1 cellular context compared by ENCODE assay signal in genomic region chr17:60391419-60392041, GRCh38.
TF ChIP-seq lines count a peak whose summit lies in the region.

No MANE protein-coding gene starts in this region.

TF ChIP-seq in K562, 482 proteins besides CTCF, POLR2A, EP300 and RAD21 (continued from another document and continues in another):
- TF ChIP-seq, protein P1, sequence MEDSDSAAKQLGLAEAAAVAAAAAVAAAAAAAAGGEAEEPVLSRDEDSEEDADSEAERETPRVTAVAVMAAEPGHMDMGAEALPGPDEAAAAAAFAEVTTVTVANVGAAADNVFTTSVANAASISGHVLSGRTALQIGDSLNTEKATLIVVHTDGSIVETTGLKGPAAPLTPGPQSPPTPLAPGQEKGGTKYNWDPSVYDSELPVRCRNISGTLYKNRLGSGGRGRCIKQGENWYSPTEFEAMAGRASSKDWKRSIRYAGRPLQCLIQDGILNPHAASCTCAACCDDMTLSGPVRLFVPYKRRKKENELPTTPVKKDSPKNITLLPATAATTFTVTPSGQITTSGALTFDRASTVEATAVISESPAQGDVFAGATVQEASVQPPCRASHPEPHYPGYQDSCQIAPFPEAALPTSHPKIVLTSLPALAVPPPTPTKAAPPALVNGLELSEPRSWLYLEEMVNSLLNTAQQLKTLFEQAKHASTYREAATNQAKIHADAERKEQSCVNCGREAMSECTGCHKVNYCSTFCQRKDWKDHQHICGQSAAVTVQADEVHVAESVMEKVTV (CRISPR knock-in tag; IDR thresholded peaks at IDR 0.05) = no peak
- TF ChIP-seq RFX1 (IDR thresholded peaks at IDR 0.05) (no peak), ZNF785 (CRISPR knock-in tag; IDR thresholded peaks at IDR 0.05) (no peak), SETDB1 (IDR thresholded peaks at IDR 0.05; ENCODE audit: low read length) (no peak), ZNF324 (CRISPR knock-in tag; IDR thresholded peaks at IDR 0.05) (no peak), MECOM (CRISPR knock-in tag; IDR thresholded peaks at IDR 0.05) (no peak), ZNF197 (CRISPR knock-in tag; IDR thresholded peaks at IDR 0.05; ENCODE audit: low read depth) (no peak), ATF2 (CRISPR knock-in tag; IDR thresholded peaks at IDR 0.05) (no peak), CC2D1A (IDR thresholded peaks at IDR 0.05) (no peak), FOXP1 (CRISPR knock-in tag; IDR thresholded peaks at IDR 0.05) (0 out of 2 replicates have a peak, but pooled peaks have one; percentile 41), STAT5A (IDR thresholded peaks at IDR 0.05; ENCODE audit: borderline replicate concordance, low read length) (no peak), PPARD (CRISPR knock-in tag; IDR thresholded peaks at IDR 0.05) (no peak), ZNF444 (CRISPR knock-in tag; IDR thresholded peaks at IDR 0.05) (no peak), SMARCE1 (IDR thresholded peaks at IDR 0.05) (no peak; the same call in 1 of the 2 replicates), BCL6 (CRISPR knock-in tag; IDR thresholded peaks at IDR 0.05) (no peak), ARID3B (CRISPR knock-in tag; IDR thresholded peaks at IDR 0.05; ENCODE audit: borderline replicate concordance) (no peak), ZNF121 (CRISPR knock-in tag; conservative IDR thresholded peaks at IDR 0.05) (no peak), SMARCB1 (IDR thresholded peaks at IDR 0.05; ENCODE audit: insufficient read length, low read depth) (no peak), ELK1 (CRISPR knock-in tag; IDR thresholded peaks at IDR 0.05) (no peak), ZNF398 (CRISPR knock-in tag; IDR thresholded peaks at IDR 0.05) (no peak), ZNF395 (CRISPR knock-in tag; IDR thresholded peaks at IDR 0.05) (no peak), YBX1 (IDR thresholded peaks at IDR 0.05) (no peak), XRCC5 (IDR thresholded peaks at IDR 0.05; ENCODE audit: low read depth, low read length) (no peak), PTBP1 (IDR thresholded peaks at IDR 0.05; ENCODE audit: low read depth, low read length) (no peak), SPI1 (IDR thresholded peaks at IDR 0.05; ENCODE audit: borderline replicate concordance, low read depth, low read length) (no peak), PTTG1 (tag; IDR thresholded peaks at IDR 0.05; ENCODE audit: low read depth) (no peak), TCF7L2 (IDR thresholded peaks at IDR 0.05; ENCODE audit: low read depth, low read length) (no peak), FOXA1 (IDR thresholded peaks at IDR 0.05; ENCODE audit: borderline replicate concordance) (no peak), ELF2 (CRISPR knock-in tag; IDR thresholded peaks at IDR 0.05) (no peak), CEBPB (tag; IDR thresholded peaks at IDR 0.05) (no peak), MCM3 (IDR thresholded peaks at IDR 0.05) (no peak)
- TF ChIP-seq, protein P2, sequence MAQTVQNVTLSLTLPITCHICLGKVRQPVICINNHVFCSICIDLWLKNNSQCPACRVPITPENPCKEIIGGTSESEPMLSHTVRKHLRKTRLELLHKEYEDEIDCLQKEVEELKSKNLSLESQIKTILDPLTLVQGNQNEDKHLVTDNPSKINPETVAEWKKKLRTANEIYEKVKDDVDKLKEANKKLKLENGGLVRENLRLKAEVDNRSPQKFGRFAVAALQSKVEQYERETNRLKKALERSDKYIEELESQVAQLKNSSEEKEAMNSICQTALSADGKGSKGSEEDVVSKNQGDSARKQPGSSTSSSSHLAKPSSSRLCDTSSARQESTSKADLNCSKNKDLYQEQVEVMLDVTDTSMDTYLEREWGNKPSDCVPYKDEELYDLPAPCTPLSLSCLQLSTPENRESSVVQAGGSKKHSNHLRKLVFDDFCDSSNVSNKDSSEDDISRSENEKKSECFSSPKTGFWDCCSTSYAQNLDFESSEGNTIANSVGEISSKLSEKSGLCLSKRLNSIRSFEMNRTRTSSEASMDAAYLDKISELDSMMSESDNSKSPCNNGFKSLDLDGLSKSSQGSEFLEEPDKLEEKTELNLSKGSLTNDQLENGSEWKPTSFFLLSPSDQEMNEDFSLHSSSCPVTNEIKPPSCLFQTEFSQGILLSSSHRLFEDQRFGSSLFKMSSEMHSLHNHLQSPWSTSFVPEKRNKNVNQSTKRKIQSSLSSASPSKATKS (CRISPR knock-in tag; IDR thresholded peaks at IDR 0.05) = no peak
- TF ChIP-seq, protein P3, sequence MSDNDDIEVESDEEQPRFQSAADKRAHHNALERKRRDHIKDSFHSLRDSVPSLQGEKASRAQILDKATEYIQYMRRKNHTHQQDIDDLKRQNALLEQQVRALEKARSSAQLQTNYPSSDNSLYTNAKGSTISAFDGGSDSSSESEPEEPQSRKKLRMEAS (CRISPR knock-in tag; IDR thresholded peaks at IDR 0.05) = no peak
- TF ChIP-seq, protein P4, sequence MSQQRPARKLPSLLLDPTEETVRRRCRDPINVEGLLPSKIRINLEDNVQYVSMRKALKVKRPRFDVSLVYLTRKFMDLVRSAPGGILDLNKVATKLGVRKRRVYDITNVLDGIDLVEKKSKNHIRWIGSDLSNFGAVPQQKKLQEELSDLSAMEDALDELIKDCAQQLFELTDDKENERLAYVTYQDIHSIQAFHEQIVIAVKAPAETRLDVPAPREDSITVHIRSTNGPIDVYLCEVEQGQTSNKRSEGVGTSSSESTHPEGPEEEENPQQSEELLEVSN (IDR thresholded peaks at IDR 0.05; ENCODE audit: borderline replicate concordance in 1 of 2, extremely low read depth in 1 of 2, insufficient read depth in 1 of 2, insufficient read length in 1 of 2, low read depth in 1 of 2, low read length in 1 of 2, poor library complexity in 1 of 2, severe bottlenecking in 1 of 2) = peak in 1 of 2 experiments; percentile 18
- TF ChIP-seq, protein P5, sequence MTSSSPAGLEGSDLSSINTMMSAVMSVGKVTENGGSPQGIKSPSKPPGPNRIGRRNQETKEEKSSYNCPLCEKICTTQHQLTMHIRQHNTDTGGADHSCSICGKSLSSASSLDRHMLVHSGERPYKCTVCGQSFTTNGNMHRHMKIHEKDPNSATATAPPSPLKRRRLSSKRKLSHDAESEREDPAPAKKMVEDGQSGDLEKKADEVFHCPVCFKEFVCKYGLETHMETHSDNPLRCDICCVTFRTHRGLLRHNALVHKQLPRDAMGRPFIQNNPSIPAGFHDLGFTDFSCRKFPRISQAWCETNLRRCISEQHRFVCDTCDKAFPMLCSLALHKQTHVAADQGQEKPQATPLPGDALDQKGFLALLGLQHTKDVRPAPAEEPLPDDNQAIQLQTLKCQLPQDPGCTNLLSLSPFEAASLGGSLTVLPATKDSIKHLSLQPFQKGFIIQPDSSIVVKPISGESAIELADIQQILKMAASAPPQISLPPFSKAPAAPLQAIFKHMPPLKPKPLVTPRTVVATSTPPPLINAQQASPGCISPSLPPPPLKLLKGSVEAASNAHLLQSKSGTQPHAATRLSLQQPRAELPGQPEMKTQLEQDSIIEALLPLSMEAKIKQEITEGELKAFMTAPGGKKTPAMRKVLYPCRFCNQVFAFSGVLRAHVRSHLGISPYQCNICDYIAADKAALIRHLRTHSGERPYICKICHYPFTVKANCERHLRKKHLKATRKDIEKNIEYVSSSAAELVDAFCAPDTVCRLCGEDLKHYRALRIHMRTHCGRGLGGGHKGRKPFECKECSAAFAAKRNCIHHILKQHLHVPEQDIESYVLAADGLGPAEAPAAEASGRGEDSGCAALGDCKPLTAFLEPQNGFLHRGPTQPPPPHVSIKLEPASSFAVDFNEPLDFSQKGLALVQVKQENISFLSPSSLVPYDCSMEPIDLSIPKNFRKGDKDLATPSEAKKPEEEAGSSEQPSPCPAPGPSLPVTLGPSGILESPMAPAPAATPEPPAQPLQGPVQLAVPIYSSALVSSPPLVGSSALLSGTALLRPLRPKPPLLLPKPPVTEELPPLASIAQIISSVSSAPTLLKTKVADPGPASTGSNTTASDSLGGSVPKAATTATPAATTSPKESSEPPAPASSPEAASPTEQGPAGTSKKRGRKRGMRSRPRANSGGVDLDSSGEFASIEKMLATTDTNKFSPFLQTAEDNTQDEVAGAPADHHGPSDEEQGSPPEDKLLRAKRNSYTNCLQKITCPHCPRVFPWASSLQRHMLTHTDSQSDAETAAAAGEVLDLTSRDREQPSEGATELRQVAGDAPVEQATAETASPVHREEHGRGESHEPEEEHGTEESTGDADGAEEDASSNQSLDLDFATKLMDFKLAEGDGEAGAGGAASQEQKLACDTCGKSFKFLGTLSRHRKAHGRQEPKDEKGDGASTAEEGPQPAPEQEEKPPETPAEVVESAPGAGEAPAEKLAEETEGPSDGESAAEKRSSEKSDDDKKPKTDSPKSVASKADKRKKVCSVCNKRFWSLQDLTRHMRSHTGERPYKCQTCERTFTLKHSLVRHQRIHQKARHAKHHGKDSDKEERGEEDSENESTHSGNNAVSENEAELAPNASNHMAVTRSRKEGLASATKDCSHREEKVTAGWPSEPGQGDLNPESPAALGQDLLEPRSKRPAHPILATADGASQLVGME (CRISPR knock-in tag; IDR thresholded peaks at IDR 0.05) = no peak
- TF ChIP-seq, protein P6, sequence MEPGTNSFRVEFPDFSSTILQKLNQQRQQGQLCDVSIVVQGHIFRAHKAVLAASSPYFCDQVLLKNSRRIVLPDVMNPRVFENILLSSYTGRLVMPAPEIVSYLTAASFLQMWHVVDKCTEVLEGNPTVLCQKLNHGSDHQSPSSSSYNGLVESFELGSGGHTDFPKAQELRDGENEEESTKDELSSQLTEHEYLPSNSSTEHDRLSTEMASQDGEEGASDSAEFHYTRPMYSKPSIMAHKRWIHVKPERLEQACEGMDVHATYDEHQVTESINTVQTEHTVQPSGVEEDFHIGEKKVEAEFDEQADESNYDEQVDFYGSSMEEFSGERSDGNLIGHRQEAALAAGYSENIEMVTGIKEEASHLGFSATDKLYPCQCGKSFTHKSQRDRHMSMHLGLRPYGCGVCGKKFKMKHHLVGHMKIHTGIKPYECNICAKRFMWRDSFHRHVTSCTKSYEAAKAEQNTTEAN (CRISPR knock-in tag; IDR thresholded peaks at IDR 0.05) = 0 out of 2 replicates have a peak, but pooled peaks have one; percentile 56
- TF ChIP-seq, protein P7, sequence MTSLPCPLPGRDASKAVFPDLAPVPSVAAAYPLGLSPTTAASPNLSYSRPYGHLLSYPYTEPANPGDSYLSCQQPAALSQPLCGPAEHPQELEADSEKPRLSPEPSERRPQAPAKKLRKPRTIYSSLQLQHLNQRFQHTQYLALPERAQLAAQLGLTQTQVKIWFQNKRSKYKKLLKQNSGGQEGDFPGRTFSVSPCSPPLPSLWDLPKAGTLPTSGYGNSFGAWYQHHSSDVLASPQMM (CRISPR knock-in tag; IDR thresholded peaks at IDR 0.05) = no peak
